Comparison of ENCODE assay signal across 9 cellular contexts in the genomic region with DNA sequence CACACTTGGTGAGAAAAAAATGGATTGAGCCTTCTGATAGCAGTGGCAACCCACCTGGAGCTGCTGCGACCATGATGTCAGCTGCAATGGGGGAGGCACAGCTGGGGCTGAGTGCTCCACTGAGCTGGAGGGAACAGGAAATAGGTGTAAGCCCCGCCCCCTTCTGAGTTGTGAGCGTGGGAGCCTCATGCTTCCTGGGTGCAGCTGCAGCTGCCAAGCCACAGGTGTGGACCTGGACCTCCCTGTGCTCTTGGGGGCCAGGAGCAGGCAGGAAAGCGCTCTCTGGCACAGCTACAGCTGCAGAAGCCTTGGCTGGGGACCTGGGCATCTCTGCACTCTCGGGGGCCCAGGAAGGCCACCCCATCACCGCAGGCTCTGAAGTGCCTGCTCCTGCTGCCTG.
DNase-seq lines count a peak whose midpoint lies in the region; ATAC-seq and TF ChIP-seq lines count a peak whose summit lies in the region.
"Had no signal": no experiment of that assay in that cellular context is flagged by ENCODE, and none has a peak within 500 bp of the region (broad histone marks: within the 10 kb centered on the region; RNA-seq: fewer than 3 reads in every experiment).

No MANE protein-coding gene starts in this region.

- TF ChIP-seq CTCF in spleen (IDR thresholded peaks at IDR 0.05 in 8 of 11, conservative IDR thresholded peaks at IDR 0.05 in 3 of 11): no peak

- H3K27me3 ChIP-seq in SJCRH30 (no peaks in the 10 kb centered on the region), spleen (replicated peaks in 1 of 7) (no peaks in the 10 kb centered on the region)

- H3K4me3 ChIP-seq in SJCRH30: no peak overlapping the region
- no peak overlapping the region for H3K4me3 ChIP-seq in spleen

- intact Hi-C loops in spleen (cut with DNase I; ENCODE audit: low total_unique reads): no loop called here

- H3K9me3 ChIP-seq in SJCRH30 (replicated peaks) (no peaks in the 10 kb centered on the region), spleen (peaks cover 0 to 10% (median 0%) of the 10 kb centered on the region in 8 donors)

- peak overlapping the region; percentile 72; the same call in 1 of the 2 replicates for H3K27ac ChIP-seq in SJCRH30
- H3K27ac ChIP-seq in spleen: no peak overlapping the region

- WGBS in spleen, 5 donors: 58 to 79% (median 75%) methylated on average over 4 to 6 of the region's 6 CpGs

- H3K36me3 ChIP-seq in SJCRH30 (no peaks in the 10 kb centered on the region), spleen (no peaks in the 10 kb centered on the region)

- H3K4me1 ChIP-seq in SJCRH30 (peaks cover 17% of the 10 kb centered on the region), spleen (no peaks in the 10 kb centered on the region)

- ATAC-seq in HG02981 (IDR thresholded peaks at IDR 0.05; ENCODE audit: unreplicated experiment) (no peak), GM18909 (IDR thresholded peaks at IDR 0.05; ENCODE audit: poor library complexity, unreplicated experiment) (no peak)

- DNase-seq in NCI-H82 (lab: John Stamatoyannopoulos, UW) (peak; percentile 19), NCI-H82 treated with DMSO at 0.1 percent for 48 hours (lab: John Stamatoyannopoulos, UW; ENCODE audit: unreplicated experiment) (no peak), HT1080 (ENCODE audit: low read depth) (peak; percentile 18), SJCRH30 (peak; percentile 67 to 71), spleen (peak; percentile 83), DMS 273 treated with DMSO at 0.1 percent for 48 hours (lab: John Stamatoyannopoulos, UW) (no peak)
- DNase-seq: mesenchymal stem cell had no signal

- no peak for TF ChIP-seq POLR2A in spleen (IDR thresholded peaks at IDR 0.05)

Comparison
In these comparisons a context has a peak if more than half of its experiments do, and no peak if none do; other contexts are left out.
1. DNase-seq: peak in NCI-H82 (single experiment), HT1080 (single experiment), SJCRH30 (2 of 2) and spleen (single experiment); none in NCI-H82 treated with DMSO at 0.1 percent for 48 hours (single experiment) and DMS 273 treated with DMSO at 0.1 percent for 48 hours (single experiment).